ENCODE assay signal across 9 cellular contexts in the genomic region with DNA sequence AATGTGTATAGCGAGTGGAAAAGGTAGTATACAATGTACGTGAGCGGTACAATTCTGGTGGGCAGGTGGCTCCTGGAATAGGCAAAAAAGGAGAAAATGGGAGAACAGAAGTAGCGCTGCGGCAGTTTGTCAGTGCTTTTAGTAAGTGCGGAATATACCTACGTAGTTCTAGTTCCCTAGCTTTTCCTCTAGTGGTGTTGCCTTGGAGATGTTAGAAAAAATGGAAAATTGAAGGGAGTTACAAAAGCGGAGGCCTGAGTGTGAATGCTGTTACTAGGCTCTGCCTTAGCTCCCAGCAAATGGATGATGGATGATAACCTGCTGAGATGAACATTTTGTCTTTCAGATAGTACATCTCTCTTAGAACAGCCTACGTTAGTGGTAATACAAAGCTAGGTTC. TPM values are rescaled to one million over a fixed set of nuclear protein-coding genes. Genes with fewer than 3 reads are reported as not detected.
DNase-seq lines count a peak whose midpoint lies in the region; ATAC-seq, FAIRE-seq and TF ChIP-seq lines count a peak whose summit lies in the region.
"Had no signal": no experiment of that assay in that cellular context is flagged by ENCODE, and none has a peak within 500 bp of the region (broad histone marks: within the 10 kb centered on the region; RNA-seq: fewer than 3 reads in every experiment).

No MANE protein-coding gene starts in this region.

- no peak for TF ChIP-seq POLR2A in esophagus muscularis mucosa (IDR thresholded peaks at IDR 0.05; ENCODE audit: low read depth)

- H3K36me3 ChIP-seq in HAP-1 (replicated peaks): no peaks in the 10 kb centered on the region
- no peaks in the 10 kb centered on the region for H3K36me3 ChIP-seq in SJCRH30
- H3K36me3 ChIP-seq in esophagus muscularis mucosa: no peaks in the 10 kb centered on the region
- H3K36me3 ChIP-seq: left lung had no signal

- H3K4me1 ChIP-seq in HAP-1 (peaks cover 18% of the 10 kb centered on the region), SJCRH30 (peaks cover 3% of the 10 kb centered on the region; the same call in 1 of the 2 replicates), esophagus muscularis mucosa (peaks cover 4 to 45% (median 32%) of the 10 kb centered on the region in 4 donors)

- H3K27ac ChIP-seq in SJCRH30 (no peak overlapping the region), esophagus muscularis mucosa (replicated peaks in 1 of 4) (peak overlapping the region in 3 of 4 donors; percentile 83 to 86 (median 85))

- peak overlapping the region; percentile 62 for H3K4me3 ChIP-seq in HAP-1
- peak overlapping the region; percentile 64 for H3K4me3 ChIP-seq in SJCRH30
- peak overlapping the region; percentile 68 to 80 (median 75) for H3K4me3 ChIP-seq in esophagus muscularis mucosa

- FAIRE-seq in urothelium cell line (lab: Jason Lieb, UNC): no peak

- intact Hi-C loops in esophagus muscularis mucosa (cut with DNase I): loop anchor here (5.0 kb wide), 1 partner anchor 33 kb away; a partner anchor contains a TSS

- ATAC-seq in GM18498 (IDR thresholded peaks at IDR 0.05; ENCODE audit: unreplicated experiment): no peak

- TF ChIP-seq CTCF in esophagus muscularis mucosa (IDR thresholded peaks at IDR 0.05): no peak

- 90% methylated on average over 9 of the region's 9 CpGs for WGBS in esophagus muscularis mucosa

- in situ Hi-C loops in HAP-1 (cut with MboI; ENCODE audit: low sequenced_read_pairs): no loop called here

- H3K9me3 ChIP-seq in HAP-1 (no peaks in the 10 kb centered on the region), SJCRH30 (replicated peaks) (no peaks in the 10 kb centered on the region), esophagus muscularis mucosa (no peaks in the 10 kb centered on the region)
- H3K9me3 ChIP-seq: left lung had no signal

- H3K27me3 ChIP-seq in HAP-1 (ENCODE audit: low read depth) (no peaks in the 10 kb centered on the region), SJCRH30 (0 out of 2 replicates have a peak, but pooled peaks cover 5% of the 10 kb centered on the region), esophagus muscularis mucosa (no peaks in the 10 kb centered on the region)
- H3K27me3 ChIP-seq: left lung had no signal

- DNase-seq in HAP-1 (ENCODE audit: low spot score in 2 of 2) (no peak), SJCRH30 (no peak), esophagus muscularis mucosa (ENCODE audit: extremely low spot score) (no peak), retina (peak; percentile 13), urothelium cell line (ENCODE audit: low spot score) (no peak), iPS-NIHi11 (ENCODE audit: low spot score) (no peak)
- DNase-seq in stimulated activated CD4-positive, alpha-beta T cell treated with anti-CD3 and anti-CD28 coated beads, Interleukin-4, amount 100 ng/mL, for 1 hour: no peak

- TF ChIP-seq EP300 in esophagus muscularis mucosa (IDR thresholded peaks at IDR 0.05): no peak

RNA-seq across cellular contexts. Expression of a gene that starts 1.1 kb away (rescaled TPM):
- 9.4 and 10.5 TPM in 2 replicates for total RNA-seq in SJCRH30 (2014; rRNA removed; shearing (Covaris generic))
- 10 to 100 TPM; 16.4 to 29.9 (median 23.7) TPM for total RNA-seq in esophagus muscularis mucosa

RNA-seq across cellular contexts. Expression of a gene that starts 32.8 kb away (rescaled TPM):
- 0.03 and 0.06 TPM in 2 replicates for total RNA-seq in SJCRH30 (2014; rRNA removed; shearing (Covaris generic))
- total RNA-seq in esophagus muscularis mucosa: 1 to 10 TPM; 2.7 to 3.7 (median 3.7) TPM
